1 cellular context compared by ENCODE assay signal in the genomic region with DNA sequence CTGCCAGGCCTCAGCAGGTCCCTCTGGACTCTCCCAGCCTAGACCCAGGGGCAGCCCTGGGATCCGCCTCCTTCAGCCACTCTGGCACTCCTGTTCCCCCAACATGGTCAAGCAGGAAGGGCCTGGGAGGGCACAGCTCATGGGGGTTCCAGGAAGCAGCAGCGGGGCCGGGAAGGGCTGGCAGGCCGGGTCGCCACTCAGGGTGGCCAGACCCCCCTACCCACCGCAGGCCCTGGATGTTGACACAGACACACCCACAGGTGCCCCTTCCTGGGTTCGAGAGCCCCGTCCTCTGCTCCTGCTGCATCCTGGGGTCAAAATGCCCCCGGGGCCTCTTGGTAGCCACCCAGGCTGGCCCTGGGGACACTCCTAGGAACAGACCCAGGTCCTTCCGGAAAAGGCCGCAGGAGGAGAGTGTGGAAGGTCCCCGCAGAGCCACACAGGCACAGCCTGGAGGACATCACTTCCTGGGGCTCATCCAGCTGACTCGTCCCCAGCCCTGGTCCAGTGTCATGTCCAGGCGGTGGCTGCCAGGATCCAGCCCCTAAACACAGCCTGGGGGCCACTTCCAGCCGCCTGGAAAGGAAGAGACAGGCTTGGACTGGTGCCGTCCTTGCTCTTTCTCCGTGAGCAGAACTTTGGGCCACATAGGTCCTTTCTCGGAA.
TF ChIP-seq lines count a peak whose summit lies in the region.

No MANE protein-coding gene starts in this region.

TF ChIP-seq in SK-N-SH, 30 proteins besides CTCF, POLR2A, EP300 and RAD21 (continued from another document):
- TF ChIP-seq NFIC (IDR thresholded peaks at IDR 0.05; ENCODE audit: borderline replicate concordance): no peak
- no peak for TF ChIP-seq MAX (IDR thresholded peaks at IDR 0.05; ENCODE audit: low read depth)
- no peak for TF ChIP-seq ELF1 (IDR thresholded peaks at IDR 0.05)
- no peak for TF ChIP-seq RFX5 (IDR thresholded peaks at IDR 0.05; ENCODE audit: low read length)
- TF ChIP-seq GATA2 (CRISPR knock-in tag; IDR thresholded peaks at IDR 0.05): no peak
- no peak for TF ChIP-seq JUND (IDR thresholded peaks at IDR 0.05)
- TF ChIP-seq, protein P1, sequence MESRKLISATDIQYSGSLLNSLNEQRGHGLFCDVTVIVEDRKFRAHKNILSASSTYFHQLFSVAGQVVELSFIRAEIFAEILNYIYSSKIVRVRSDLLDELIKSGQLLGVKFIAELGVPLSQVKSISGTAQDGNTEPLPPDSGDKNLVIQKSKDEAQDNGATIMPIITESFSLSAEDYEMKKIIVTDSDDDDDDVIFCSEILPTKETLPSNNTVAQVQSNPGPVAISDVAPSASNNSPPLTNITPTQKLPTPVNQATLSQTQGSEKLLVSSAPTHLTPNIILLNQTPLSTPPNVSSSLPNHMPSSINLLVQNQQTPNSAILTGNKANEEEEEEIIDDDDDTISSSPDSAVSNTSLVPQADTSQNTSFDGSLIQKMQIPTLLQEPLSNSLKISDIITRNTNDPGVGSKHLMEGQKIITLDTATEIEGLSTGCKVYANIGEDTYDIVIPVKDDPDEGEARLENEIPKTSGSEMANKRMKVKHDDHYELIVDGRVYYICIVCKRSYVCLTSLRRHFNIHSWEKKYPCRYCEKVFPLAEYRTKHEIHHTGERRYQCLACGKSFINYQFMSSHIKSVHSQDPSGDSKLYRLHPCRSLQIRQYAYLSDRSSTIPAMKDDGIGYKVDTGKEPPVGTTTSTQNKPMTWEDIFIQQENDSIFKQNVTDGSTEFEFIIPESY (IDR thresholded peaks at IDR 0.05; ENCODE audit: borderline replicate concordance, low read depth): no peak
- no peak for TF ChIP-seq SMC3 (IDR thresholded peaks at IDR 0.05; ENCODE audit: low read depth, low read length)
- no peak for TF ChIP-seq RXRA (IDR thresholded peaks at IDR 0.05; ENCODE audit: borderline replicate concordance, low read depth)
- TF ChIP-seq CHD2 (IDR thresholded peaks at IDR 0.05; ENCODE audit: low read length, partially characterized antibody): no peak
- TF ChIP-seq, protein P2, sequence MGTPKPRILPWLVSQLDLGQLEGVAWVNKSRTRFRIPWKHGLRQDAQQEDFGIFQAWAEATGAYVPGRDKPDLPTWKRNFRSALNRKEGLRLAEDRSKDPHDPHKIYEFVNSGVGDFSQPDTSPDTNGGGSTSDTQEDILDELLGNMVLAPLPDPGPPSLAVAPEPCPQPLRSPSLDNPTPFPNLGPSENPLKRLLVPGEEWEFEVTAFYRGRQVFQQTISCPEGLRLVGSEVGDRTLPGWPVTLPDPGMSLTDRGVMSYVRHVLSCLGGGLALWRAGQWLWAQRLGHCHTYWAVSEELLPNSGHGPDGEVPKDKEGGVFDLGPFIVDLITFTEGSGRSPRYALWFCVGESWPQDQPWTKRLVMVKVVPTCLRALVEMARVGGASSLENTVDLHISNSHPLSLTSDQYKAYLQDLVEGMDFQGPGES (IDR thresholded peaks at IDR 0.05; ENCODE audit: low read depth, low read length): no peak
- no peak for TF ChIP-seq TAF1 (IDR thresholded peaks at IDR 0.05; ENCODE audit: borderline replicate concordance, low read depth, low read length)
TF ChIP-seq in SK-N-SH: peak in this region for 0.
